8 cellular contexts compared by ENCODE assay signal in the genomic region with DNA sequence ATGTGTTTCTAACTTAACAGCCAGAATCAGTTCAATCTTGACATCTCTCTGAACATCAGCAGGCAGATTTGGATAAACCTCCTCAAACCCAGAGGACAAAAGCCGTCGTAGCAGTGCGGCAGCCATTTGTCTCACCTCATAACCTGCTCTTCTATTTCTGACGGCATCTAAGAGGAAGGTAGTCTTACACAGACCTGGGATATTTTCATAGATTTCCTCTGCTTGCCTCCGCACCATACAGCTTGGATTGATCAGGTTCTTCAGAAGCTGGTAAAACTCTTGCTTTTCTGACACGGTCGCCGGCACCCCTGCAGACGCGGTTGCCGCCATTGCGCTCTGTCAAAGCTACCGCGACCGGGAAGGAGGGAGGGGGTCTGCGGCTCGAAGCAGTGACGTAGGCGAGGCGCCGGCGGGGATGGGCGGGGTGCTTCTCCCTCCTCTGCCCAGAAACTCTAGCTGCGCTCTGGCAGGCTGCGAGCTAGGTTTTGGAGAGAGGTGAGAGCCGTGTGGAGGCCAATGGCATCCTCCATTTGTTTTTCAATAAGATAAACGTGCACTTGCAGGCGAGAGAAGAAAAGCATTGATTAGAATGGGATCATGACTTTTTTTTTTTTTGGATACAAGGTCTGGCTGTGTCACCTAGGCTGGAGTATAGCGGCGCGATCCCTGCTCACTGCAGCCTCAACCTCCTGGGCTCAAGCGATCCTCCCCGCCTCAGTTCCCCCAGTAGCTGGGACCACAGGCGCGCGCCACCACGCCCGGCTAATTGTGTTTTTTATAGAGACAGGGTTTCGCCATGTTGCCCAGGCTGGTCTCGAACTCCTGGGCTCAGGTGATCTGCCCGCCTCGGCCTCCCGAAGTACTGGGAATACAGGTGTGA. TPM values are rescaled to one million over a fixed set of nuclear protein-coding genes. Genes with fewer than 3 reads are reported as not detected.
DNase-seq lines count a peak whose midpoint lies in the region; ATAC-seq and TF ChIP-seq lines count a peak whose summit lies in the region.

A gene (minus strand): TSS at position 347 of the 880 bp plus-strand sequence. CDS start 17 bp downstream, at position 330.

- peak within 1 kb of the TSS; percentile 87 for H3K4me3 Mint-ChIP-seq in endodermal cell

- peak; percentile 76 for DNase-seq in COR-L47 (lab: John Stamatoyannopoulos, UW)
- peak; percentile 89 for DNase-seq in HT-29 (ENCODE audit: low spot score)
- peak; percentile 87 for DNase-seq in NT2/D1 (ENCODE audit: low read depth, low spot score)
- peak; percentile 75 for DNase-seq in activated CD8-positive, alpha-beta memory T cell treated with anti-CD3 and anti-CD28 coated beads, Interleukin-2, amount 50 U/mL, for 24 hours (ENCODE audit: extremely low read depth)
- peak; percentile 96 for DNase-seq in endodermal cell
- peak; percentile 98 for DNase-seq in mesenteric fat pad (ENCODE audit: low spot score)
- peak; percentile 79 for DNase-seq in stimulated activated CD8-positive, alpha-beta memory T cell treated with anti-CD3 and anti-CD28 coated beads, Interleukin-15, amount 100 ng/mL, for 24 hours (ENCODE audit: low read depth)

- H3K4me1 ChIP-seq in NT2/D1 (ENCODE audit: insufficient read depth, insufficient read length) (no peaks in the 10 kb centered on the region), endodermal cell (ENCODE audit: control insufficient read depth, insufficient read depth, low read length) (peaks cover 4% of the 10 kb centered on the region)

- no peaks in the 10 kb centered on the region for H3K27me3 Mint-ChIP-seq in endodermal cell (ENCODE audit: insufficient read depth)

- peak within 1 kb of the TSS; percentile 99 for H3K27ac Mint-ChIP-seq in endodermal cell

- H3K4me1 Mint-ChIP-seq in endodermal cell, result peaks cover 37% of the 10 kb centered on the region

- H3K36me3 ChIP-seq in NT2/D1 (ENCODE audit: insufficient read depth, insufficient read length, low read length), result peaks cover 40% of the 10 kb centered on the region
- peaks cover 35% of the 10 kb centered on the region for H3K36me3 ChIP-seq in endodermal cell (ENCODE audit: control insufficient read depth, insufficient read depth, low read length)

- no peak for TF ChIP-seq CTCF in endodermal cell (conservative IDR thresholded peaks at IDR 0.05)

- H3K9me3 ChIP-seq in NT2/D1 (ENCODE audit: insufficient read depth, low read length), result peaks cover 24% of the 10 kb centered on the region
- no peaks in the 10 kb centered on the region for H3K9me3 ChIP-seq in endodermal cell (ENCODE audit: control insufficient read depth, low read length)

- H3K27ac ChIP-seq in endodermal cell (ENCODE audit: low read depth, low read length), result peak within 1 kb of the TSS; percentile 81

- H3K27me3 ChIP-seq in NT2/D1 (ENCODE audit: insufficient read depth, insufficient read length) (no peaks in the 10 kb centered on the region), endodermal cell (ENCODE audit: control insufficient read depth, insufficient read depth, low read length, poor library complexity, severe bottlenecking) (no peaks in the 10 kb centered on the region)

- peak within 1 kb of the TSS; percentile 71 for H3K4me3 ChIP-seq in NT2/D1 (ENCODE audit: insufficient read length, low read depth)
- H3K4me3 ChIP-seq in endodermal cell (ENCODE audit: low read length), result peak within 1 kb of the TSS; percentile 99

- H3K9ac ChIP-seq in NT2/D1 (ENCODE audit: insufficient read length, low read depth) (peak within 1 kb of the TSS; percentile 66), endodermal cell (ENCODE audit: extremely low read depth, low read length, poor library complexity, severe bottlenecking) (peak within 1 kb of the TSS; percentile 94)

- peaks cover 2% of the 10 kb centered on the region for H3K9me3 Mint-ChIP-seq in endodermal cell

- WGBS in endodermal cell (ENCODE audit: insufficient coverage in 1 of 2, insufficient read length in 1 of 2), 2 experiments, result 26 to 28% methylated on average over 15 to 43 of the region's 43 CpGs

- ATAC-seq in GM21360 (IDR thresholded peaks at IDR 0.05; ENCODE audit: unreplicated experiment), result peak; percentile 98

- H3K36me3 Mint-ChIP-seq in endodermal cell (ENCODE audit: low read depth), result peaks cover 32% of the 10 kb centered on the region

RNA-seq across cellular contexts. Expression of the gene that starts here (rescaled TPM):
- 5.2 and 7.4 TPM in 2 replicates for total RNA-seq in HT-29 (2014; rRNA removed; shearing (Covaris generic))
- total RNA-seq in endodermal cell (10 to 100 TPM; 19.5 to 21.3 TPM), mesenteric fat pad (12.1 TPM)
- 34.7 TPM for polyA plus RNA-seq in endodermal cell (2013, experiment 1 of 2)
- polyA plus RNA-seq in endodermal cell (2013, experiment 2 of 2), result 28.5 TPM

Comparison
In these comparisons a context has a peak if more than half of its experiments do, and no peak if none do; other contexts are left out.
1. Peak in every context shown above with its lines: DNase-seq, ATAC-seq, H3K4me3 ChIP-seq and H3K27ac ChIP-seq.